In genomic region chr17:79991924-79992656, GRCh38 we compare ENCODE assay signal across 9 cellular contexts. TPM values are rescaled to one million over a fixed set of nuclear protein-coding genes. Genes with fewer than 3 reads are reported as not detected.
DNase-seq lines count a peak whose midpoint lies in the region; ATAC-seq, FAIRE-seq and TF ChIP-seq lines count a peak whose summit lies in the region.
"Had no signal": no experiment of that assay in that cellular context is flagged by ENCODE, and none has a peak within 500 bp of the region (broad histone marks: within the 10 kb centered on the region; RNA-seq: fewer than 3 reads in every experiment).

No MANE protein-coding gene starts in this region.

- no peak overlapping the region for H2AFZ ChIP-seq in GM12878 (ENCODE audit: control insufficient read depth, low read depth, low read length)
- no peak overlapping the region for H2AFZ ChIP-seq in HepG2 (ENCODE audit: low read length)

- no peak for TF ChIP-seq RAD21 in GM12878 (IDR thresholded peaks at IDR 0.05; ENCODE audit: insufficient read depth, low read depth, low read length)
- peak; percentile 63; the same call in 1 of the 2 replicates for TF ChIP-seq RAD21 in HepG2 (CRISPR knock-in tag; IDR thresholded peaks at IDR 0.05)

- H3K27me3 Mint-ChIP-seq in CD8-positive, alpha-beta T cell (ENCODE audit: low read depth), result no peaks in the 10 kb centered on the region

- CTCF ChIA-PET in CD8-positive, alpha-beta T cell (lab: Charles Lee), result interaction anchor here (0.6 to 3.4 kb wide), 10 partner anchors 10 to 251 kb away, joined by 3 to 16 read pairs (median 4); partner anchors contain the start of genes CBX4 and CBX8
- CTCF ChIA-PET in GM12878 (lab: Yijun Ruan, JAX), result no interaction called here
- CTCF ChIA-PET in HepG2 (lab: Yijun Ruan, JAX; ENCODE audit: low intra/inter-chr PET ratio, low total read pairs), result interaction anchor here (0.6 to 1.8 kb wide), 5 partner anchors 17 to 246 kb away, joined by 3 to 6 read pairs (median 3); no protein-coding TSS in a partner anchor

- TF ChIP-seq CTCF in CD8-positive, alpha-beta T cell (IDR thresholded peaks at IDR 0.05), result no peak
- no peak for TF ChIP-seq CTCF in GM12878 (IDR thresholded peaks at IDR 0.05 in 2 of 3, conservative IDR thresholded peaks at IDR 0.05 in 1 of 3; ENCODE audit: control insufficient read depth in 2 of 3, extremely low read depth in 1 of 3, insufficient read depth in 1 of 3, low read depth in 3 of 3, low read length in 3 of 3)
- peak; percentile 39 for TF ChIP-seq CTCF in HepG2 (CRISPR knock-in tag; IDR thresholded peaks at IDR 0.05)

- POLR2A ChIA-PET in CD8-positive, alpha-beta T cell (lab: Charles Lee), result interaction anchor here (1.6 kb wide), 1 partner anchor 153 kb away, joined by 8 read pairs; the partner anchor contains the start of gene CBX4
- POLR2A ChIA-PET in GM12878 (lab: Charles Lee) (no interaction called here), HepG2 (lab: Yijun Ruan, JAX) (interaction anchor here (0.6 to 10.9 kb wide), 38 partner anchors 13 to 253 kb away, joined by 3 to 333 read pairs (median 5); partner anchors contain the start of genes CBX2, CBX4, CBX8 and GAA)

- peaks cover 43% of the 10 kb centered on the region for H3K4me1 ChIP-seq in CD8-positive, alpha-beta T cell (ENCODE audit: insufficient read depth, low read length)
- no peaks in the 10 kb centered on the region for H3K4me1 ChIP-seq in GM12878 (ENCODE audit: control insufficient read depth, insufficient read depth, low read length)
- peaks cover 85% of the 10 kb centered on the region for H3K4me1 ChIP-seq in HepG2 (ENCODE audit: insufficient read depth, low read length)
- H3K4me1 ChIP-seq in aorta (ENCODE audit: control insufficient read depth in 1 of 2, insufficient read depth in 2 of 2, low read length in 2 of 2), result no peaks in the 10 kb centered on the region

- no peaks in the 10 kb centered on the region for H3K9me3 ChIP-seq in CD8-positive, alpha-beta T cell (ENCODE audit: low read length)
- H3K9me3 ChIP-seq in GM12878 (replicated peaks; ENCODE audit: control insufficient read depth, insufficient read depth, low read length) (no peaks in the 10 kb centered on the region), HepG2 (ENCODE audit: low read length) (no peaks in the 10 kb centered on the region), aorta (ENCODE audit: control insufficient read depth, low read length) (no peaks in the 10 kb centered on the region)

- in situ Hi-C loops in GM12878 (cut with MboI), result no loop called here
- in situ Hi-C loops in HepG2 (cut with HindIII; ENCODE audit: extremely low pct_ligation_motif_present, low pct_unique_long_range_greater_than_20kb), result loop anchor here (5.0 kb wide), 3 partner anchors 65 to 180 kb away; partner anchors contain the start of gene CBX4

- SMC1A ChIA-PET in GM12878 (lab: Charles Lee; ENCODE audit: uncharacterized antibody, unreplicated experiment), result no interaction called here

- ATAC-seq in CD8-positive, alpha-beta T cell, result no peak
- ATAC-seq in GM12878 (peak; percentile 48), HepG2 (peak; percentile 38), aorta (ENCODE audit: low FRiP score) (peak; percentile 27), HG03039 (IDR thresholded peaks at IDR 0.05; ENCODE audit: unreplicated experiment) (no peak)

- peak overlapping the region; percentile 30 for H3K27ac ChIP-seq in CD8-positive, alpha-beta T cell (ENCODE audit: low read depth, low read length)
- no peak overlapping the region for H3K27ac ChIP-seq in GM12878 (ENCODE audit: control insufficient read depth, insufficient read depth)
- H3K27ac ChIP-seq in HepG2 (ENCODE audit: extremely low read length, insufficient read depth, low read length), result peak overlapping the region; percentile 98
- H3K27ac ChIP-seq in aorta (ENCODE audit: low read depth in 1 of 2, low read length in 2 of 2), result no peak overlapping the region

- no peak for DNase-seq in CD8-positive, alpha-beta T cell
- peak; percentile 70 for DNase-seq in NCI-H146 (lab: John Stamatoyannopoulos, UW)
- DNase-seq in GM12878 (ENCODE audit: low read depth, low spot score), result no peak
- DNase-seq in HepG2 (ENCODE audit: low spot score), result peak; percentile 91
- DNase-seq in aorta, result no peak
- no peak for DNase-seq in cerebellar nuclear complex (lab: John Stamatoyannopoulos, UW)
- no peak for DNase-seq in dermis blood vessel endothelial cell

- RAD21 ChIA-PET in GM12878 (lab: Charles Lee; ENCODE audit: unreplicated experiment), result interaction anchor here (0.6 kb wide), 1 partner anchor 8 kb away, joined by 3 read pairs; no protein-coding TSS in a partner anchor

- H3K9ac ChIP-seq in GM12878 (ENCODE audit: control insufficient read depth, insufficient read depth, low read length) (no peak overlapping the region), HepG2 (ENCODE audit: insufficient read depth, low read depth, low read length) (peak overlapping the region; percentile 88)

- 32% methylated on average over 40 of the region's 45 CpGs for WGBS in GM12878 (ENCODE audit: insufficient coverage, insufficient replicate concordance, low lambda C conversion rate, missing lambda C conversion rate)
- WGBS in HepG2 (ENCODE audit: low lambda C conversion rate), result 1% methylated on average over 28 of the region's 45 CpGs
- 11 to 12% methylated on average over 45 of the region's 45 CpGs for WGBS in aorta, 2 donors

- no peaks in the 10 kb centered on the region for H3K36me3 Mint-ChIP-seq in CD8-positive, alpha-beta T cell

- H3K27me3 ChIP-seq in CD8-positive, alpha-beta T cell (ENCODE audit: insufficient read depth, low read length), result no peaks in the 10 kb centered on the region
- peaks cover 1 to 3% of the 10 kb centered on the region in 2 experiments; a peak in 2 of 4 replicates for H3K27me3 ChIP-seq in GM12878 (replicated peaks in 1 of 2; ENCODE audit: control insufficient read depth in 2 of 2, insufficient read depth in 2 of 2, low read length in 1 of 2)
- no peaks in the 10 kb centered on the region for H3K27me3 ChIP-seq in HepG2 (ENCODE audit: control insufficient read depth in 1 of 2, insufficient read depth in 2 of 2, low read length in 2 of 2)
- no peaks in the 10 kb centered on the region for H3K27me3 ChIP-seq in aorta (ENCODE audit: control insufficient read depth in 1 of 2, insufficient read depth in 2 of 2, low read length in 1 of 2)

- H4K20me1 ChIP-seq in GM12878 (ENCODE audit: control insufficient read depth, insufficient read depth) (no peaks in the 10 kb centered on the region), HepG2 (ENCODE audit: insufficient read depth, low read length) (no peaks in the 10 kb centered on the region)

- H3K36me3 ChIP-seq in CD8-positive, alpha-beta T cell (ENCODE audit: insufficient read depth, low read length), result no peaks in the 10 kb centered on the region
- H3K36me3 ChIP-seq in GM12878 (ENCODE audit: control insufficient read depth in 2 of 2, insufficient read depth in 2 of 2, low read length in 1 of 2) (no peaks in the 10 kb centered on the region), HepG2 (replicated peaks in 1 of 2; ENCODE audit: control insufficient read depth in 1 of 2, insufficient read depth in 2 of 2, low read length in 2 of 2) (no peaks in the 10 kb centered on the region), aorta (ENCODE audit: control insufficient read depth in 1 of 2, insufficient read depth in 2 of 2, low read length in 1 of 2) (no peaks in the 10 kb centered on the region)

- peak overlapping the region; percentile 80 for H3K4me3 Mint-ChIP-seq in CD8-positive, alpha-beta T cell

- no peaks in the 10 kb centered on the region for H3K9me3 Mint-ChIP-seq in CD8-positive, alpha-beta T cell

- H3K4me1 Mint-ChIP-seq in CD8-positive, alpha-beta T cell (ENCODE audit: low read depth), result peaks cover 49% of the 10 kb centered on the region

- H3K4me3 ChIP-seq in CD8-positive, alpha-beta T cell (ENCODE audit: low read depth, low read length), result peak overlapping the region; percentile 71
- H3K4me3 ChIP-seq in GM12878 (no peak overlapping the region), HepG2 (replicated peaks in 1 of 3; ENCODE audit: insufficient read depth in 1 of 3, low read depth in 2 of 3, low read length in 3 of 3) (peak overlapping the region; percentile 51 to 77 (median 62)), aorta (ENCODE audit: low read length in 2 of 2) (no peak overlapping the region)
- H3K4me3 ChIP-seq: lung had no signal

- no peak for FAIRE-seq in GM12878 (lab: Jason Lieb, UNC)
- peak; percentile 56 for FAIRE-seq in HepG2 (lab: Jason Lieb, UNC)

- intact Hi-C loops in CD8-positive, alpha-beta T cell (cut with DNase I, micrococcal nuclease), result loop anchor here (1.0 to 10.0 kb wide), 3 partner anchors 246 to 907 kb away; no protein-coding TSS in a partner anchor
- intact Hi-C loops in GM12878 (cut with micrococcal nuclease; ENCODE audit: unreplicated experiment) (no loop called here), HepG2 (cut with micrococcal nuclease; ENCODE audit: unreplicated experiment) (loop anchor here (2.0 kb wide), 3 partner anchors 147 to 195 kb away; partner anchors contain the start of gene CBX8), aorta (cut with DNase I) (loop anchor here (2.0 to 5.0 kb wide), 4 partner anchors 150 to 249 kb away; no protein-coding TSS in a partner anchor)

- no peak for TF ChIP-seq POLR2A in GM12878 (IDR thresholded peaks at IDR 0.05; ENCODE audit: low read depth, low read length)
- TF ChIP-seq POLR2A in HepG2 (IDR thresholded peaks at IDR 0.05; ENCODE audit: insufficient read depth in 1 of 2, low read depth in 2 of 2, low read length in 2 of 2), result peak in 1 of 2 experiments; percentile 68; a peak in 1 of 4 replicates

- peak overlapping the region; percentile 76 for H3K27ac Mint-ChIP-seq in CD8-positive, alpha-beta T cell

- H3K79me2 ChIP-seq in GM12878 (ENCODE audit: control insufficient read depth, insufficient read depth, low read length) (no peaks in the 10 kb centered on the region), HepG2 (ENCODE audit: insufficient read depth, low read length) (peaks cover 10% of the 10 kb centered on the region)

- H3K4me2 ChIP-seq in GM12878 (ENCODE audit: control insufficient read depth, insufficient read depth) (peak overlapping the region; percentile 38; the same call in 1 of the 2 replicates), HepG2 (ENCODE audit: low read depth, low read length) (peak overlapping the region; percentile 99)

- TF ChIP-seq EP300 in GM12878 (IDR thresholded peaks at IDR 0.05; ENCODE audit: borderline replicate concordance in 1 of 2, control insufficient read depth in 1 of 2, low read depth in 2 of 2, low read length in 2 of 2) (no peak), HepG2 (IDR thresholded peaks at IDR 0.05; ENCODE audit: low read depth in 2 of 2, low read length in 2 of 2) (peak in 1 of 2 experiments; percentile 52; a peak in 2 of 4 replicates), HepG2 (CRISPR knock-in tag; IDR thresholded peaks at IDR 0.05; ENCODE audit: borderline replicate concordance) (no peak)

- BruUV-seq in GM12878 (replicated peaks; lab: Mats Ljungman, UMichigan), result no TSS peak
- no TSS peak for BruUV-seq in HepG2 (replicated peaks; lab: Mats Ljungman, UMichigan)

RNA-seq across cellular contexts. Expression of gene TBC1D16, which starts 43.6 kb away (rescaled TPM):
- total RNA-seq in CD8-positive, alpha-beta T cell, result 1 to 10 TPM; 2.2 to 2.5 TPM
- total RNA-seq in GM12878 (2013; cell fraction: nucleolus; rRNA removed), result 0.25 and 0.32 TPM in 2 replicates
- 0.05 and 0.06 TPM in 2 replicates for total RNA-seq in GM12878 (2014; rRNA removed)
- total RNA-seq in GM12878 (2014; rRNA removed; fragmentation: Illumina TruSeq; extraction: Trizol), result 0.04 TPM in 1 of 2 replicates, not detected in the other
- total RNA-seq in GM12878 (2021), result 0.10 and 0.13 TPM in 2 replicates
- polyA plus RNA-seq in GM12878 (2011; ENCODE audit: low read depth), result 0.09 TPM
- 0.06 and 0.11 TPM in 2 replicates for polyA plus RNA-seq in GM12878 (2011; rRNA removed)
- polyA plus RNA-seq in GM12878 (2011; cell fraction: cytosol; rRNA removed), result 0.03 and 0.17 TPM in 2 replicates
- polyA plus RNA-seq in GM12878 (2011; cell fraction: nucleus; rRNA removed), result 0.15 and 0.21 TPM in 2 replicates
- polyA plus RNA-seq in GM12878 (2012), result 0.09 and 0.13 TPM in 2 replicates
- polyA plus RNA-seq in GM12878 (2014; fragmentation: Illumina TruSeq; extraction: Trizol), result not detected in 2 replicates
- not detected for polyA plus RNA-seq in GM12878 (2014; fragmentation: Nextera tagmentation; extraction: Ambion mirVana)
- 0.01 TPM in 2 replicates for polyA plus RNA-seq in GM12878 (2014; rRNA removed)
- polyA plus RNA-seq in GM12878 (2016; fragmentation: Nextera tagmentation; extraction: Ambion mirVana), result under 1 TPM; 0.05 to 0.13 TPM
- polyA minus RNA-seq in GM12878 (2011; rRNA and poly(A)+ RNA removed), result 0.15 and 0.37 TPM in 2 replicates
- 0.21 TPM in 1 of 2 replicates, not detected in the other for polyA minus RNA-seq in GM12878 (2011; cell fraction: cytosol; rRNA and poly(A)+ RNA removed)
- 0.12 and 0.19 TPM in 2 replicates for polyA minus RNA-seq in GM12878 (2011; cell fraction: nucleus; rRNA and poly(A)+ RNA removed)
- total RNA-seq in HepG2 (2016; rRNA removed; fragmentation: Illumina TruSeq; extraction: Trizol), result 24.7 and 24.9 TPM in 2 replicates
- 4.0 and 5.5 TPM in 2 replicates for total RNA-seq in HepG2 (2016; cell fraction: cytosol; rRNA removed; fragmentation: Illumina TruSeq; extraction: Trizol; ENCODE audit: low read depth)
- total RNA-seq in HepG2 (2016; cell fraction: insoluble cytoplasmic fraction; rRNA removed; fragmentation: Illumina TruSeq; extraction: Trizol), result 22.2 and 25.3 TPM in 2 replicates
- 15.6 and 15.7 TPM in 2 replicates for total RNA-seq in HepG2 (2016; cell fraction: membrane; rRNA removed; fragmentation: Illumina TruSeq; extraction: Trizol)
- total RNA-seq in HepG2 (2016; cell fraction: nucleus; rRNA removed; fragmentation: Illumina TruSeq; extraction: Trizol), result 18.9 and 20.0 TPM in 2 replicates
- polyA plus RNA-seq in HepG2 (2011; rRNA removed), result 14.9 and 18.6 TPM in 2 replicates
- 10.0 and 12.5 TPM in 2 replicates for polyA plus RNA-seq in HepG2 (2011; cell fraction: cytosol; rRNA removed)
- polyA plus RNA-seq in HepG2 (2011; cell fraction: nucleus; rRNA removed), result 35.5 and 43.5 TPM in 2 replicates
- 20.5 and 25.8 TPM in 2 replicates for polyA plus RNA-seq in HepG2 (2012)
- 3.1 and 3.8 TPM in 2 replicates for polyA plus RNA-seq in HepG2 (2016; cell fraction: cytosol; fragmentation: Illumina TruSeq; extraction: Trizol; ENCODE audit: low read depth)
- polyA plus RNA-seq in HepG2 (2016; cell fraction: insoluble cytoplasmic fraction; fragmentation: Illumina TruSeq; extraction: Trizol; ENCODE audit: low read depth), result 10.7 and 16.1 TPM in 2 replicates
- 8.3 and 8.6 TPM in 2 replicates for polyA plus RNA-seq in HepG2 (2016; cell fraction: membrane; fragmentation: Illumina TruSeq; extraction: Trizol; ENCODE audit: low read depth)
- polyA plus RNA-seq in HepG2 (2016; cell fraction: nucleus; fragmentation: Illumina TruSeq; extraction: Trizol; ENCODE audit: insufficient read depth, low read depth), result 19.8 and 20.3 TPM in 2 replicates
- polyA minus RNA-seq in HepG2 (2011; rRNA and poly(A)+ RNA removed; ENCODE audit: low replicate concordance), result 7.0 and 54.0 TPM in 2 replicates
- polyA minus RNA-seq in HepG2 (2011; cell fraction: cytosol; rRNA and poly(A)+ RNA removed), result 16.7 and 20.3 TPM in 2 replicates
- 27.6 and 28.5 TPM in 2 replicates for polyA minus RNA-seq in HepG2 (2011; cell fraction: nucleus; rRNA and poly(A)+ RNA removed)
- 10 to 100 TPM; 42.5 to 43.6 TPM for total RNA-seq in aorta
- 10 to 100 TPM in 1 of 2 donors, 1 to 10 TPM in 1; 6.4 to 12.8 TPM for polyA plus RNA-seq in aorta
- total RNA-seq in dermis blood vessel endothelial cell, result 44.9 and 61.8 TPM in 2 replicates

RNA-seq across cellular contexts. Expression of gene CCDC40, which starts 44.4 kb away (rescaled TPM):
- total RNA-seq in CD8-positive, alpha-beta T cell, result 1 to 10 TPM; 1.0 to 1.2 TPM
- total RNA-seq in GM12878 (2013; cell fraction: nucleolus; rRNA removed), result not detected in 2 replicates
- total RNA-seq in GM12878 (2014; rRNA removed) (0.06 TPM in 1 of 2 replicates, not detected in the other), GM12878 (2014; rRNA removed; fragmentation: Illumina TruSeq; extraction: Trizol) (not detected in 2 replicates), GM12878 (2021) (not detected in 2 replicates), HepG2 (2016; rRNA removed; fragmentation: Illumina TruSeq; extraction: Trizol) (3.8 and 5.5 TPM in 2 replicates), aorta (10 to 100 TPM in 1 of 2 donors, 1 to 10 TPM in 1; 3.3 to 11.3 TPM), dermis blood vessel endothelial cell (1.4 and 2.2 TPM in 2 replicates)
- polyA plus RNA-seq in GM12878 (2011; ENCODE audit: low read depth), result not detected
- polyA plus RNA-seq in GM12878 (2011; rRNA removed) (0.10 TPM in 1 of 2 replicates, not detected in the other), GM12878 (2014; fragmentation: Illumina TruSeq; extraction: Trizol) (not detected in 2 replicates), GM12878 (2014; fragmentation: Nextera tagmentation; extraction: Ambion mirVana) (not detected), GM12878 (2014; rRNA removed) (not detected in 2 replicates), GM12878 (2016; fragmentation: Nextera tagmentation; extraction: Ambion mirVana) (not detected), HepG2 (2011; rRNA removed) (4.1 and 4.8 TPM in 2 replicates), aorta (1 to 10 TPM; 2.6 to 6.8 TPM)
- polyA plus RNA-seq in GM12878 (2011; cell fraction: cytosol; rRNA removed), result 0.19 TPM in 1 of 2 replicates, not detected in the other
- polyA plus RNA-seq in GM12878 (2011; cell fraction: nucleus; rRNA removed), result 0.36 and 0.47 TPM in 2 replicates
- polyA plus RNA-seq in GM12878 (2012), result not detected in 2 replicates
- not detected in 2 replicates for polyA minus RNA-seq in GM12878 (2011; rRNA and poly(A)+ RNA removed)
- polyA minus RNA-seq in GM12878 (2011; cell fraction: cytosol; rRNA and poly(A)+ RNA removed), result not detected in 2 replicates
- polyA minus RNA-seq in GM12878 (2011; cell fraction: nucleus; rRNA and poly(A)+ RNA removed), result not detected in 2 replicates
- 46.8 and 47.3 TPM in 2 replicates for total RNA-seq in HepG2 (2016; cell fraction: cytosol; rRNA removed; fragmentation: Illumina TruSeq; extraction: Trizol; ENCODE audit: low read depth)
- total RNA-seq in HepG2 (2016; cell fraction: insoluble cytoplasmic fraction; rRNA removed; fragmentation: Illumina TruSeq; extraction: Trizol), result 2.3 and 7.7 TPM in 2 replicates
- total RNA-seq in HepG2 (2016; cell fraction: membrane; rRNA removed; fragmentation: Illumina TruSeq; extraction: Trizol), result 11.8 and 13.0 TPM in 2 replicates
- 6.5 and 8.4 TPM in 2 replicates for total RNA-seq in HepG2 (2016; cell fraction: nucleus; rRNA removed; fragmentation: Illumina TruSeq; extraction: Trizol)
- polyA plus RNA-seq in HepG2 (2011; cell fraction: cytosol; rRNA removed), result 1.4 TPM in 2 replicates
- 17.6 and 21.2 TPM in 2 replicates for polyA plus RNA-seq in HepG2 (2011; cell fraction: nucleus; rRNA removed)
- 2.2 and 4.3 TPM in 2 replicates for polyA plus RNA-seq in HepG2 (2012)
- 0.32 and 0.43 TPM in 2 replicates for polyA plus RNA-seq in HepG2 (2016; cell fraction: cytosol; fragmentation: Illumina TruSeq; extraction: Trizol; ENCODE audit: low read depth)
- polyA plus RNA-seq in HepG2 (2016; cell fraction: insoluble cytoplasmic fraction; fragmentation: Illumina TruSeq; extraction: Trizol; ENCODE audit: low read depth), result 2.2 and 2.4 TPM in 2 replicates
- polyA plus RNA-seq in HepG2 (2016; cell fraction: membrane; fragmentation: Illumina TruSeq; extraction: Trizol; ENCODE audit: low read depth), result 0.74 and 0.84 TPM in 2 replicates
- 19.3 and 21.2 TPM in 2 replicates for polyA plus RNA-seq in HepG2 (2016; cell fraction: nucleus; fragmentation: Illumina TruSeq; extraction: Trizol; ENCODE audit: insufficient read depth, low read depth)
- polyA minus RNA-seq in HepG2 (2011; rRNA and poly(A)+ RNA removed; ENCODE audit: low replicate concordance), result 3.0 and 3.8 TPM in 2 replicates
- 1.8 and 4.1 TPM in 2 replicates for polyA minus RNA-seq in HepG2 (2011; cell fraction: cytosol; rRNA and poly(A)+ RNA removed)
- 7.0 and 8.0 TPM in 2 replicates for polyA minus RNA-seq in HepG2 (2011; cell fraction: nucleus; rRNA and poly(A)+ RNA removed)

Comparison
In these comparisons a context has a peak if more than half of its experiments do, and no peak if none do; other contexts are left out.
1. ATAC-seq: peak in GM12878 (single experiment), HepG2 (single experiment) and aorta (single experiment); none in CD8-positive, alpha-beta T cell (single experiment) and HG03039 (single experiment).
2. DNase-seq: peak in NCI-H146 (single experiment) and HepG2 (single experiment); none in CD8-positive, alpha-beta T cell (0 of 7), GM12878 (single experiment), aorta (0 of 2), cerebellar nuclear complex (0 of 2) and dermis blood vessel endothelial cell (single experiment).
3. H3K27ac ChIP-seq: peak in CD8-positive, alpha-beta T cell (single experiment) and HepG2 (single experiment); none in GM12878 (single experiment) and aorta (0 of 2).
4. H3K4me3 ChIP-seq: peak in CD8-positive, alpha-beta T cell (single experiment) and HepG2 (3 of 3); none in GM12878 (single experiment) and aorta (0 of 2).